Comparison of ENCODE assay signal across 11 cellular contexts in the genomic region with DNA sequence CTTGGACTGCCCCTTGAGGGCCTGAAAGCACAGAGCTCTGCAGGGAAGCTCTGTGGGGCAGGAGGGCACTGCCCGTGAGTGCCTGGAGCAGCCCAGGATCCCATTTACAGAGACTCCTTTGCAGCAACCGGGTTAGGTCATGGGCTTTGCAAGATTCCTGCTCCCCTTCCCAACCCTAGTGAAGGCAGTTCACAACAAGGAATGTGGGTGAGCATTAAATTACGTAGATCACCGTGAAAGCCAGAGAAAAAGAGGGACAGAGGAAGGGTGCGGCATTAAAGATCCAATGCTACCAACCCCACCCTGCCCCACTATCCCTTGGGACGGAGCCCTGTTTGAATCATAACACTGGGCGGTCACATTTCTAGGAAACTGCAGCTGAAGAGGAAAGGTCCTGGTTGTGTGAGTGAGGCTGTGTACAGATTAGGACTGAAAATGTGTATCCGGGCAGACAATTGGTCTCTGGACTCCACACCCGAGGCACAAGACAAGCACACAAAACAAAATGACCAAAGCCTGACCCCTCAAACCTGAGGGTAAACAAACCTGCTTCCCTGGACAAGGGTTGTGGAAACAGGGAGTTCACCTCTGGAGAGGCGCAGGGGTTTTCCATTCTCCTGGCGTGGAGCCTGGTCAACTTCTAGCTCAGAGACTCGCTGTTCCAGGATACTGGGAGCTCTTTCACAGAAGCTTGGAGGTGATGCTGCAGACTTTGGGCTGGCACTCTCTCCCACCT. TPM values are rescaled to one million over a fixed set of nuclear protein-coding genes. Genes with fewer than 3 reads are reported as not detected.
DNase-seq lines count a peak whose midpoint lies in the region; ATAC-seq and TF ChIP-seq lines count a peak whose summit lies in the region.
"Had no signal": no experiment of that assay in that cellular context is flagged by ENCODE, and none has a peak within 500 bp of the region (broad histone marks: within the 10 kb centered on the region; RNA-seq: fewer than 3 reads in every experiment).

No MANE protein-coding gene starts in this region.

- DNase-seq in NCI-H460 (ENCODE audit: extremely low read depth, low read depth) (peak; percentile 93), mucosa of gallbladder (ENCODE audit: low spot score) (peak; percentile 41), suprapubic skin (ENCODE audit: low spot score in 2 of 2) (peak in 1 of 2 donors; percentile 79), cerebellar nuclear complex (lab: John Stamatoyannopoulos, UW) (no peak), DMS79 treated with DMSO at 0.1 percent for 48 hours (lab: John Stamatoyannopoulos, UW) (no peak), T-helper 1 cell (no peak)
- DNase-seq: central memory CD4-positive, alpha-beta T cell; NCI-H526 treated with DMSO at 0.1 percent for 48 hours; pancreas had no signal

- peak in 1 of 2 donors; percentile 19 for TF ChIP-seq POLR2A in suprapubic skin (IDR thresholded peaks at IDR 0.05)

- H3K4me1 ChIP-seq in suprapubic skin = peaks cover 57% of the 10 kb centered on the region
- H3K4me1 ChIP-seq: pancreas had no signal

- no peaks in the 10 kb centered on the region for H3K36me3 ChIP-seq in suprapubic skin
- H3K36me3 ChIP-seq: pancreas had no signal

- no peaks in the 10 kb centered on the region for H3K9me3 ChIP-seq in suprapubic skin
- H3K9me3 ChIP-seq: pancreas had no signal

- WGBS in suprapubic skin = 25% methylated on average over 12 of the region's 12 CpGs

- ATAC-seq in esophagus mucosa = peak; percentile 19
- no peak for ATAC-seq in HG03039 (IDR thresholded peaks at IDR 0.05; ENCODE audit: unreplicated experiment)

- H3K27ac ChIP-seq in suprapubic skin = peak overlapping the region; percentile 97

- no peak overlapping the region for H3K4me3 ChIP-seq in suprapubic skin
- H3K4me3 ChIP-seq: pancreas had no signal

- H3K27me3 ChIP-seq in suprapubic skin = no peaks in the 10 kb centered on the region
- H3K27me3 ChIP-seq: pancreas had no signal

- TF ChIP-seq EP300 in suprapubic skin (IDR thresholded peaks at IDR 0.05) = no peak

- no peak for TF ChIP-seq CTCF in suprapubic skin (IDR thresholded peaks at IDR 0.05)

RNA-seq across cellular contexts. Expression of a gene that starts 16.8 kb away (rescaled TPM):
- 0.45 TPM in 1 of 2 replicates, not detected in the other for total RNA-seq in NCI-H460 (2014; rRNA removed; shearing (Covaris generic))
- polyA plus RNA-seq in NCI-H460 (2014; cell fraction: nucleus; rRNA removed) = 0.24 TPM in 1 of 2 replicates, not detected in the other
- total RNA-seq in esophagus mucosa = 2.9 TPM
- total RNA-seq in mucosa of gallbladder = 1.7 TPM
- total RNA-seq in suprapubic skin = 10 to 100 TPM in 2 of 4 donors, 1 to 10 TPM in 2; 7.6 to 20.9 (median 12.6) TPM

Comparison
In these comparisons a context has a peak if more than half of its experiments do, and no peak if none do; other contexts are left out.
1. DNase-seq: peak in NCI-H460 (single experiment) and mucosa of gallbladder (single experiment); none in cerebellar nuclear complex (0 of 2), DMS79 treated with DMSO at 0.1 percent for 48 hours (single experiment) and T-helper 1 cell (0 of 5).